In genomic region chr5:175335691-175336090, GRCh38 we compare ENCODE assay signal across 34 cellular contexts.
"Had no signal": no experiment of that assay in that cellular context is flagged by ENCODE, and none has a peak within 500 bp of the region (broad histone marks: within the 10 kb centered on the region; RNA-seq: fewer than 3 reads in every experiment).

No MANE protein-coding gene starts in this region.

- ATAC-seq: activated CD4-positive, CD25-positive, alpha-beta regulatory T cell treated with anti-CD3 and anti-CD28 coated beads, Interleukin-2, amount 50 U/mL, for 24 hours; body of pancreas; gastroesophageal sphincter; left lung; stimulated activated naive B cell treated with anti-CD40 and anti-IgM and Interleukin-4, amounts not matched to agents 10 μg/mL and 1 μg/mL and 100 μg/mL, for 72 hours; T-helper 17 cell had no signal

- H3K4me1 ChIP-seq: body of pancreas, esophagus squamous epithelium, gastroesophageal sphincter, left lung, sigmoid colon, stomach, tibial artery had no signal

- H3K36me3 Mint-ChIP-seq: activated naive CD8-positive, alpha-beta T cell; stimulated activated naive B cell treated with anti-CD40 and anti-IgM and Interleukin-4, amounts not matched to agents 10 μg/mL and 1 μg/mL and 100 μg/mL, for 72 hours had no signal

- H3K4me1 Mint-ChIP-seq: nephron; stimulated activated naive B cell treated with anti-CD40 and anti-IgM and Interleukin-4, amounts not matched to agents 10 μg/mL and 1 μg/mL and 100 μg/mL, for 72 hours; T-helper 17 cell had no signal

- H3K4me3 ChIP-seq: body of pancreas, esophagus squamous epithelium, gastroesophageal sphincter, left lung, lung, sigmoid colon, stomach, tibial artery had no signal

- H3K27me3 Mint-ChIP-seq: stimulated activated naive B cell treated with anti-CD40 and anti-IgM and Interleukin-4, amounts not matched to agents 10 μg/mL and 1 μg/mL and 100 μg/mL, for 72 hours had no signal

- H3K9me3 Mint-ChIP-seq: nephron; stimulated activated naive B cell treated with anti-CD40 and anti-IgM and Interleukin-4, amounts not matched to agents 10 μg/mL and 1 μg/mL and 100 μg/mL, for 72 hours had no signal

- DNase-seq: activated CD4-positive, alpha-beta T cell treated with anti-CD3 and anti-CD28 coated beads for 48 hours; activated CD4-positive, alpha-beta T cell treated with anti-CD3 and anti-CD28 coated beads, Interleukin-2, amount 50 U/mL, for 48 hours; activated CD8-positive, alpha-beta memory T cell treated with anti-CD3 and anti-CD28 coated beads for 24 hours; activated effector memory CD4-positive, alpha-beta T cell treated with Interleukin-2 at 50 U/mL for 16 hours; activated naive CD4-positive, alpha-beta T cell treated with Interleukin-2 at 50 U/mL for 16 hours; anterior cingulate cortex; body of pancreas; dermis blood vessel endothelial cell; effector CD4-positive, alpha-beta T cell; esophagus squamous epithelium; head of caudate nucleus; hippocampal formation; left lung; mesendoderm; retina; sigmoid colon; stimulated activated CD4-positive, alpha-beta T cell treated with anti-CD3 and anti-CD28 coated beads, Interleukin-15, amount 100 ng/mL, for 24 hours; stimulated activated CD4-positive, alpha-beta T cell treated with anti-CD3 and anti-CD28 coated beads, Interleukin-2, amount 100 ng/mL, for 24 hours; stimulated activated naive B cell treated with anti-CD40 and anti-IgM and Interleukin-4, amounts not matched to agents 10 μg/mL and 1 μg/mL and 100 μg/mL, for 72 hours; stomach; T-helper 17 cell; T1000; tibial artery; WERI-Rb-1 had no signal

- H3K27me3 ChIP-seq: body of pancreas, esophagus squamous epithelium, gastroesophageal sphincter, left lung, neutrophil, sigmoid colon, stomach, tibial artery had no signal

- H3K36me3 ChIP-seq: esophagus squamous epithelium, gastroesophageal sphincter, left lung, neutrophil, sigmoid colon, stomach, tibial artery, WERI-Rb-1 had no signal

- H3K27ac ChIP-seq: body of pancreas, epithelial cell of prostate, esophagus squamous epithelium, gastroesophageal sphincter, left lung, neutrophil, sigmoid colon, stomach, tibial artery, WERI-Rb-1 had no signal

- FAIRE-seq: colon, endometrium, keratinocyte had no signal

- H3K27ac Mint-ChIP-seq: activated naive CD8-positive, alpha-beta T cell; nephron; stimulated activated naive B cell treated with anti-CD40 and anti-IgM and Interleukin-4, amounts not matched to agents 10 μg/mL and 1 μg/mL and 100 μg/mL, for 72 hours; T-helper 17 cell had no signal

- H3K9me3 ChIP-seq: body of pancreas, esophagus squamous epithelium, gastroesophageal sphincter, left lung, neutrophil, sigmoid colon, tibial artery had no signal

- H3K4me3 Mint-ChIP-seq: activated naive CD8-positive, alpha-beta T cell; nephron; stimulated activated naive B cell treated with anti-CD40 and anti-IgM and Interleukin-4, amounts not matched to agents 10 μg/mL and 1 μg/mL and 100 μg/mL, for 72 hours; T-helper 17 cell had no signal
